In genomic region chr1:184219414-184219813, GRCh38 we compare ENCODE assay signal across 10 cellular contexts.
A peak's percentile ranks its signal among the peaks of the same experiment; 100 is the strongest.
DNase-seq lines count a peak whose midpoint lies in the region; ATAC-seq and TF ChIP-seq lines count a peak whose summit lies in the region.
"Had no signal": no experiment of that assay in that cellular context is flagged by ENCODE, and none has a peak within 500 bp of the region (broad histone marks: within the 10 kb centered on the region; RNA-seq: fewer than 3 reads in every experiment).

No MANE protein-coding gene starts in this region.

- intact Hi-C loops in left ventricle myocardium inferior (cut with micrococcal nuclease), result no loop called here

- H3K9me3 ChIP-seq in BE2C, result no peaks in the 10 kb centered on the region
- H3K9me3 ChIP-seq in osteoblast (ENCODE audit: low read depth, low read length), result no peaks in the 10 kb centered on the region
- no peaks in the 10 kb centered on the region for H3K9me3 ChIP-seq in left ventricle myocardium inferior (replicated peaks)
- H3K9me3 ChIP-seq: BLaER1, HAP-1 had no signal

- TF ChIP-seq CTCF in BE2C (IDR thresholded peaks at IDR 0.05; ENCODE audit: low read depth, low read length) (no peak), NB4 (IDR thresholded peaks at IDR 0.05; ENCODE audit: low read depth, low read length) (no peak), fibroblast of mammary gland (conservative IDR thresholded peaks at IDR 0.05; ENCODE audit: control insufficient read depth, insufficient read depth, low read depth, low read length) (no peak), osteoblast (IDR thresholded peaks at IDR 0.05; ENCODE audit: extremely low read depth, low read depth, low read length) (no peak), left ventricle myocardium inferior (IDR thresholded peaks at IDR 0.05; ENCODE audit: borderline replicate concordance) (no peak)

- H3K27me3 ChIP-seq in BE2C (no peaks in the 10 kb centered on the region), osteoblast (ENCODE audit: insufficient read depth, low read length) (no peaks in the 10 kb centered on the region), left ventricle myocardium inferior (ENCODE audit: low read depth) (no peaks in the 10 kb centered on the region)
- H3K27me3 ChIP-seq: BLaER1 had no signal

- no peak overlapping the region for H2AFZ ChIP-seq in osteoblast (ENCODE audit: low read length)

- no peak for TF ChIP-seq POLR2A in NB4 (IDR thresholded peaks at IDR 0.05; ENCODE audit: extremely low read depth, insufficient read length)

- no peak overlapping the region for H3K4me3 ChIP-seq in BE2C (ENCODE audit: low read depth, low read length)
- H3K4me3 ChIP-seq in NB4 (ENCODE audit: low read depth, low read length), result no peak overlapping the region
- H3K4me3 ChIP-seq in fibroblast of mammary gland (ENCODE audit: control insufficient read depth, low read depth, low read length), result no peak overlapping the region
- no peak overlapping the region for H3K4me3 ChIP-seq in osteoblast (ENCODE audit: insufficient read depth, low read length)
- no peak overlapping the region for H3K4me3 ChIP-seq in left ventricle myocardium inferior
- H3K4me3 ChIP-seq: BLaER1, HAP-1 had no signal

- H3K27ac ChIP-seq in osteoblast (ENCODE audit: low read depth, low read length) (no peak overlapping the region), left ventricle myocardium inferior (replicated peaks) (no peak overlapping the region)
- H3K27ac ChIP-seq: BLaER1 had no signal

- ATAC-seq in GM19397 (IDR thresholded peaks at IDR 0.05; ENCODE audit: unreplicated experiment), result no peak

- no peaks in the 10 kb centered on the region for H3K36me3 ChIP-seq in BE2C
- H3K36me3 ChIP-seq in osteoblast (ENCODE audit: insufficient read depth, low read length), result no peaks in the 10 kb centered on the region
- H3K36me3 ChIP-seq in left ventricle myocardium inferior, result no peaks in the 10 kb centered on the region
- H3K36me3 ChIP-seq: BLaER1, HAP-1 had no signal

- no peaks in the 10 kb centered on the region for H3K79me2 ChIP-seq in osteoblast (ENCODE audit: insufficient read depth, low read length)

- H3K4me1 ChIP-seq in BE2C (peaks cover 24% of the 10 kb centered on the region), osteoblast (ENCODE audit: insufficient read depth, low read length) (no peaks in the 10 kb centered on the region), left ventricle myocardium inferior (peaks cover 4% of the 10 kb centered on the region)
- H3K4me1 ChIP-seq: BLaER1, HAP-1 had no signal

- H3K4me2 ChIP-seq in osteoblast (ENCODE audit: insufficient read depth, low read length), result no peak overlapping the region
- H3K4me2 ChIP-seq: BLaER1 had no signal

- DNase-seq in BE2C, result peak; percentile 74
- peak; percentile 31 for DNase-seq in NB4 (ENCODE audit: low read depth)
- peak; percentile 36 for DNase-seq in fibroblast of mammary gland (ENCODE audit: low read depth)
- peak; percentile 68 for DNase-seq in osteoblast (ENCODE audit: insufficient read length, low spot score, missing footprints)
- no peak for DNase-seq in stimulated activated CD4-positive, alpha-beta T cell treated with anti-CD3 and anti-CD28 coated beads, Interleukin-4, amount 100 ng/mL, for 24 hours
- DNase-seq in left ventricle myocardium inferior, result no peak
- DNase-seq: CD4-positive, CD25-positive, alpha-beta regulatory T cell had no signal

- no peaks in the 10 kb centered on the region for H4K20me1 ChIP-seq in osteoblast (ENCODE audit: insufficient read depth, low read length)
- H4K20me1 ChIP-seq: BLaER1 had no signal

Comparison
In these comparisons a context has a peak if more than half of its experiments do, and no peak if none do; other contexts are left out.
1. DNase-seq: peak in BE2C (single experiment), NB4 (single experiment), fibroblast of mammary gland (single experiment) and osteoblast (single experiment); none in stimulated activated CD4-positive, alpha-beta T cell treated with anti-CD3 and anti-CD28 coated beads, Interleukin-4, amount 100 ng/mL, for 24 hours (single experiment) and left ventricle myocardium inferior (single experiment).